ENCODE assay signal across 1 cellular context in genomic region chr20:50278684-50279531, GRCh38.
TF ChIP-seq lines count a peak whose summit lies in the region.

No MANE protein-coding gene starts in this region.

TF ChIP-seq in K562, 482 proteins besides CTCF, POLR2A, EP300 and RAD21 (continued from another document and continues in another):
- no peak for TF ChIP-seq ZNF407 (IDR thresholded peaks at IDR 0.05; ENCODE audit: low read depth)
- no peak for TF ChIP-seq ZNF77 (CRISPR knock-in tag; IDR thresholded peaks at IDR 0.05)
- no peak for TF ChIP-seq SETDB1 (IDR thresholded peaks at IDR 0.05; ENCODE audit: low read length)
- no peak for TF ChIP-seq FOXO4 (CRISPR knock-in tag; IDR thresholded peaks at IDR 0.05)
- no peak for TF ChIP-seq RFX7 (CRISPR knock-in tag; IDR thresholded peaks at IDR 0.05)
- no peak for TF ChIP-seq NR2C2 (CRISPR knock-in tag; IDR thresholded peaks at IDR 0.05)
- TF ChIP-seq NR2C2 (tag; IDR thresholded peaks at IDR 0.05): peak; percentile 37; the same call in 1 of the 2 replicates
- TF ChIP-seq THRAP3 (IDR thresholded peaks at IDR 0.05; ENCODE audit: borderline replicate concordance): no peak
- peak; percentile 38 for TF ChIP-seq HMGN3 (IDR thresholded peaks at IDR 0.05; ENCODE audit: borderline replicate concordance, extremely low read depth, insufficient read length, low read depth, low read length)
- TF ChIP-seq PKNOX1 (IDR thresholded peaks at IDR 0.05): peak; percentile 45
- no peak for TF ChIP-seq XRCC3 (IDR thresholded peaks at IDR 0.05)
- peak; percentile 71 for TF ChIP-seq CTCFL (IDR thresholded peaks at IDR 0.05; ENCODE audit: borderline replicate concordance, insufficient read depth, low read depth, low read length, poor library complexity, severe bottlenecking)
- TF ChIP-seq NCOA1 (IDR thresholded peaks at IDR 0.05; ENCODE audit: low read depth): no peak
- TF ChIP-seq BHLHE40 (IDR thresholded peaks at IDR 0.05; ENCODE audit: low read length): 0 out of 2 replicates have a peak, but pooled peaks have one; percentile 15
- TF ChIP-seq DMBX1 (CRISPR knock-in tag; IDR thresholded peaks at IDR 0.05; ENCODE audit: borderline replicate concordance): peak; percentile 21; the same call in 1 of the 2 replicates
- TF ChIP-seq CBFA2T3 (IDR thresholded peaks at IDR 0.05): peak; percentile 54
- peak in 1 of 2 experiments; percentile 43; a peak in 1 of 4 replicates for TF ChIP-seq FOXA3 (CRISPR knock-in tag; conservative IDR thresholded peaks at IDR 0.05 in 1 of 2, IDR thresholded peaks at IDR 0.05 in 1 of 2)
- no peak for TF ChIP-seq RBM15 (IDR thresholded peaks at IDR 0.05; ENCODE audit: insufficient read depth, low read length)
- peak; percentile 84 for TF ChIP-seq ZNF24 (IDR thresholded peaks at IDR 0.05)
- TF ChIP-seq HNRNPK (IDR thresholded peaks at IDR 0.05; ENCODE audit: low read depth, low read length, poor library complexity, severe bottlenecking): no peak
- no peak for TF ChIP-seq MAX (CRISPR knock-in tag; IDR thresholded peaks at IDR 0.05)
- TF ChIP-seq ZNF280B (CRISPR knock-in tag; IDR thresholded peaks at IDR 0.05): no peak
- TF ChIP-seq TEAD1 (CRISPR knock-in tag; IDR thresholded peaks at IDR 0.05): peak in 1 of 2 experiments; percentile 43; a peak in 1 of 4 replicates
- no peak for TF ChIP-seq ZNF445 (CRISPR knock-in tag; IDR thresholded peaks at IDR 0.05; ENCODE audit: low read depth)
- no peak for TF ChIP-seq MTF1 (CRISPR knock-in tag; IDR thresholded peaks at IDR 0.05; ENCODE audit: borderline replicate concordance)
- TF ChIP-seq ZNF347 (CRISPR knock-in tag; IDR thresholded peaks at IDR 0.05; ENCODE audit: low read depth): no peak
- no peak for TF ChIP-seq FOXJ2 (tag; IDR thresholded peaks at IDR 0.05)
- peak; percentile 97 for TF ChIP-seq ESRRA (IDR thresholded peaks at IDR 0.05; ENCODE audit: borderline replicate concordance, low read depth)
- no peak for TF ChIP-seq ZBTB26 (CRISPR knock-in tag; IDR thresholded peaks at IDR 0.05)
- TF ChIP-seq ZBTB5 (IDR thresholded peaks at IDR 0.05): no peak
- no peak for TF ChIP-seq TAF15 (IDR thresholded peaks at IDR 0.05; ENCODE audit: low read depth, low read length)
- TF ChIP-seq TOE1 (IDR thresholded peaks at IDR 0.05; ENCODE audit: borderline replicate concordance): peak; percentile 60; the same call in 1 of the 2 replicates
- TF ChIP-seq TOE1 (CRISPR knock-in tag; IDR thresholded peaks at IDR 0.05; ENCODE audit: borderline replicate concordance, low read depth): no peak
- no peak for TF ChIP-seq FOXK2 (conservative IDR thresholded peaks at IDR 0.05 in 1 of 2, IDR thresholded peaks at IDR 0.05 in 1 of 2; ENCODE audit: low read depth in 2 of 2)
- TF ChIP-seq ZNF79 (CRISPR knock-in tag; IDR thresholded peaks at IDR 0.05; ENCODE audit: low read depth): no peak
- no peak for TF ChIP-seq FOS (IDR thresholded peaks at IDR 0.05; ENCODE audit: extremely low read depth, insufficient read length)
- TF ChIP-seq FUS (optimal IDR thresholded peaks at IDR 0.05; ENCODE audit: low read depth, low read length): no peak
